In genomic region chr4:33090910-33091309, GRCh38 we compare ENCODE assay signal across 32 cellular contexts.
"Had no signal": no experiment of that assay in that cellular context is flagged by ENCODE, and none has a peak within 500 bp of the region (broad histone marks: within the 10 kb centered on the region; RNA-seq: fewer than 3 reads in every experiment).

No MANE protein-coding gene starts in this region.

- H3K27ac ChIP-seq: body of pancreas, cardiac muscle cell, coronary artery, dorsolateral prefrontal cortex, left lung, lower lobe of right lung, neutrophil, pancreas, psoas muscle, sigmoid colon, spleen, testis, transverse colon, uterus had no signal

- H3K9me3 Mint-ChIP-seq: nephron progenitor cell had no signal

- H3K36me3 ChIP-seq: cardiac muscle cell, left lung, lower lobe of right lung, neutrophil, pancreas, sigmoid colon, spleen, transverse colon, uterus had no signal

- H3K4me1 ChIP-seq: body of pancreas, left lung, lower lobe of right lung, pancreas, psoas muscle, spleen, testis, transverse colon, uterus had no signal

- H3K4me1 Mint-ChIP-seq: activated B cell treated with CpG ODN at 0.5 μM for 24 hours; activated naive CD4-positive, alpha-beta T cell treated with anti-CD3 and anti-CD28 coated beads, Interleukin-2, amount 50 U/mL, for 24 hours; activated naive CD8-positive, alpha-beta T cell treated with anti-CD3 and anti-CD28 coated beads, Interleukin-2, amount 50 U/mL, for 24 hours; activated T-helper 17 cell treated with anti-CD3 and anti-CD28 coated beads, Interleukin-2, amount 50 U/mL, for 72 hours; nephron progenitor cell had no signal

- ATAC-seq: activated CD8-positive, alpha-beta T cell treated with anti-CD3 and anti-CD28 coated beads for 36 hours; activated naive CD8-positive, alpha-beta T cell treated with anti-CD3 and anti-CD28 coated beads, Interleukin-2, amount 50 U/mL, for 24 hours; activated T-cell treated with anti-CD3 and anti-CD28 coated beads, Interleukin-2, amount 50 U/mL, for 4 hours; activated T-helper 17 cell treated with anti-CD3 and anti-CD28 coated beads, Interleukin-2, amount 50 U/mL, for 72 hours; body of pancreas; left lung; lower lobe of right lung; pancreas; psoas muscle; stimulated activated naive CD8-positive, alpha-beta T cell treated with anti-CD3 and anti-CD28 coated beads, Interleukin-15, Interleukin-2, amounts not matched to agents 100 U/mL and 50 U/mL, for 24 hours had no signal

- DNase-seq: activated B cell treated with CpG ODN at 0.5 μM for 24 hours; activated CD4-positive, alpha-beta T cell treated with anti-CD3 and anti-CD28 coated beads, Interleukin-2, amount 50 U/mL, for 1 hour; activated CD8-positive, alpha-beta T cell treated with anti-CD3 and anti-CD28 coated beads for 36 hours; activated naive CD8-positive, alpha-beta T cell treated with anti-CD3 and anti-CD28 coated beads, Interleukin-2, amount 50 U/mL, for 24 hours; activated T-cell treated with anti-CD3 and anti-CD28 coated beads, Interleukin-2, amount 50 U/mL, for 4 hours; body of pancreas; cerebellar nuclear complex; dorsolateral prefrontal cortex; effector memory CD4-positive, alpha-beta T cell; glutamatergic neuron; left lung; lower lobe of right lung; mesendoderm; nephron progenitor cell; pancreas; psoas muscle; sigmoid colon; spleen; stimulated activated CD4-positive, alpha-beta T cell treated with anti-CD3 and anti-CD28 coated beads, Interleukin-4, amount 100 ng/mL, for 1 hour; stimulated activated naive CD8-positive, alpha-beta T cell treated with anti-CD3 and anti-CD28 coated beads, Interleukin-15, Interleukin-2, amounts not matched to agents 100 U/mL and 50 U/mL, for 24 hours; T-helper 1 cell; testis; transverse colon; uterus had no signal

- H3K36me3 Mint-ChIP-seq: activated naive CD4-positive, alpha-beta T cell treated with anti-CD3 and anti-CD28 coated beads, Interleukin-2, amount 50 U/mL, for 24 hours had no signal

- H3K9me3 ChIP-seq: body of pancreas, left lung, lower lobe of right lung, neutrophil, pancreas, psoas muscle, sigmoid colon, spleen, testis, transverse colon, uterus had no signal

- H3K4me3 Mint-ChIP-seq: activated B cell treated with CpG ODN at 0.5 μM for 24 hours; activated CD8-positive, alpha-beta T cell treated with anti-CD3 and anti-CD28 coated beads for 36 hours; activated naive CD4-positive, alpha-beta T cell treated with anti-CD3 and anti-CD28 coated beads, Interleukin-2, amount 50 U/mL, for 24 hours; activated naive CD8-positive, alpha-beta T cell treated with anti-CD3 and anti-CD28 coated beads, Interleukin-2, amount 50 U/mL, for 24 hours; activated T-cell treated with anti-CD3 and anti-CD28 coated beads, Interleukin-2, amount 50 U/mL, for 4 hours; activated T-helper 17 cell treated with anti-CD3 and anti-CD28 coated beads, Interleukin-2, amount 50 U/mL, for 72 hours; nephron progenitor cell; T-helper 2 cell treated with Interferon-gamma antibody and Interleukin-4, amounts not matched to agents 5 μg/mL and 100 μg/mL, for 36 hours had no signal

- FAIRE-seq: frontal cortex, islet of Langerhans, pancreas had no signal

- H3K27ac Mint-ChIP-seq: activated B cell treated with CpG ODN at 0.5 μM for 24 hours; activated CD8-positive, alpha-beta T cell treated with anti-CD3 and anti-CD28 coated beads for 36 hours; activated naive CD4-positive, alpha-beta T cell treated with anti-CD3 and anti-CD28 coated beads, Interleukin-2, amount 50 U/mL, for 24 hours; activated naive CD8-positive, alpha-beta T cell treated with anti-CD3 and anti-CD28 coated beads, Interleukin-2, amount 50 U/mL, for 24 hours; activated T-helper 17 cell treated with anti-CD3 and anti-CD28 coated beads, Interleukin-2, amount 50 U/mL, for 72 hours; nephron progenitor cell; T-helper 2 cell treated with Interferon-gamma antibody and Interleukin-4, amounts not matched to agents 5 μg/mL and 100 μg/mL, for 36 hours had no signal

- H3K27me3 Mint-ChIP-seq: activated B cell treated with CpG ODN at 0.5 μM for 24 hours; activated CD8-positive, alpha-beta T cell treated with anti-CD3 and anti-CD28 coated beads for 36 hours; activated naive CD4-positive, alpha-beta T cell treated with anti-CD3 and anti-CD28 coated beads, Interleukin-2, amount 50 U/mL, for 24 hours; activated naive CD8-positive, alpha-beta T cell treated with anti-CD3 and anti-CD28 coated beads, Interleukin-2, amount 50 U/mL, for 24 hours; activated T-helper 17 cell treated with anti-CD3 and anti-CD28 coated beads, Interleukin-2, amount 50 U/mL, for 72 hours had no signal

- H3K27me3 ChIP-seq: body of pancreas, cardiac muscle cell, dorsolateral prefrontal cortex, left lung, neutrophil, pancreas, sigmoid colon, spleen, testis, transverse colon, uterus had no signal

- H3K4me3 ChIP-seq: body of pancreas, cardiac muscle cell, coronary artery, dorsolateral prefrontal cortex, left lung, lower lobe of right lung, pancreas, psoas muscle, sigmoid colon, spleen, testis, transverse colon, uterus had no signal
